Comparison of ENCODE assay signal across 14 cellular contexts in the genomic region with DNA sequence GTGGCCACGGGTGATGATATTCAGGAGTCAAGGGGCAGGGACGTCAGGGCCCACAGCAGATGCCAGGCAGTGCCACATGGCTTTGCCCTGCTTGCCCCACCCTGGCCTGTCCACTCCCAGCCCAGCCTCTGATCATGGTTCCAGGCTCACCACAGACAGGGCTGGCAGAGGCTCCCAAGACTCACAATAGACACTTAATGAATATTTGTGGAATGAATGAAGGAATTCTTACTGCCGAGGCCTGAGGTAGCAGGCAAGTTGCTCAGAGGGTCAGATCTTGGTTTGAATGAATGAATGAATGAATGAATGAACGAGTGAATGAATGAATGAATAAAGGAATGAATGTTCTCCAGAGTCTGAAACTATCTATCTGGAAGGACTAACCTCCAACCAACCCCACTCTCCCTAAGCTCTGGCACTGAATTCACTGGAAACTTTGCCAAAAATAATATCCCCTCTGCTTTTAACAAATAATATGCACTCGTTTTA.
DNase-seq lines count a peak whose midpoint lies in the region; ATAC-seq and TF ChIP-seq lines count a peak whose summit lies in the region.
"Had no signal": no experiment of that assay in that cellular context is flagged by ENCODE, and none has a peak within 500 bp of the region (broad histone marks: within the 10 kb centered on the region; RNA-seq: fewer than 3 reads in every experiment).

No MANE protein-coding gene starts in this region.

- H3K9me3 ChIP-seq in esophagus squamous epithelium (no peaks in the 10 kb centered on the region), neural progenitor cell (ENCODE audit: low read depth) (no peaks in the 10 kb centered on the region)
- H3K9me3 ChIP-seq: tibial artery had no signal

- peaks cover 49 to 82% (median 54%) of the 10 kb centered on the region in 3 donors for H3K4me1 ChIP-seq in esophagus squamous epithelium
- peaks cover 43% of the 10 kb centered on the region for H3K4me1 ChIP-seq in neural progenitor cell

- peak overlapping the region; percentile 78 for H3K4me2 ChIP-seq in neural progenitor cell

- no peak overlapping the region for H3K4me3 ChIP-seq in esophagus squamous epithelium
- H3K4me3 ChIP-seq in neural progenitor cell = no peak overlapping the region
- H3K4me3 ChIP-seq: tibial artery had no signal

- H3K27me3 ChIP-seq in esophagus squamous epithelium (no peaks in the 10 kb centered on the region), neural progenitor cell (peaks cover 6% of the 10 kb centered on the region)
- H3K27me3 ChIP-seq: tibial artery had no signal

- H3K4me3 Mint-ChIP-seq in activated T-helper 17 cell treated with anti-CD3 and anti-CD28 coated beads, Interleukin-2, amount 50 U/mL, for 72 hours = no peak overlapping the region
- H3K4me3 Mint-ChIP-seq in neural progenitor cell = no peak overlapping the region
- H3K4me3 Mint-ChIP-seq: activated naive CD8-positive, alpha-beta T cell; memory B cell had no signal

- H2AFZ ChIP-seq in neural progenitor cell (replicated peaks) = no peak overlapping the region

- H4K20me1 ChIP-seq in neural progenitor cell (ENCODE audit: low read depth) = peaks cover 94% of the 10 kb centered on the region

- intact Hi-C loops in esophagus squamous epithelium (cut with DNase I) = no loop called here
- intact Hi-C loops in sciatic nerve (cut with DNase I) = no loop called here

- no peak overlapping the region for H3K9ac ChIP-seq in neural progenitor cell

- no peaks in the 10 kb centered on the region for H3K36me3 Mint-ChIP-seq in activated T-helper 17 cell treated with anti-CD3 and anti-CD28 coated beads, Interleukin-2, amount 50 U/mL, for 72 hours (ENCODE audit: low read depth)
- H3K36me3 Mint-ChIP-seq in neural progenitor cell = peaks cover 3% of the 10 kb centered on the region
- H3K36me3 Mint-ChIP-seq: activated naive CD8-positive, alpha-beta T cell; memory B cell had no signal

- H3K27ac ChIP-seq in esophagus squamous epithelium = peak overlapping the region; percentile 85 to 92 (median 88)
- no peak overlapping the region for H3K27ac ChIP-seq in neural progenitor cell
- H3K27ac ChIP-seq: tibial artery had no signal

- TF ChIP-seq CTCF in esophagus squamous epithelium (IDR thresholded peaks at IDR 0.05) = no peak
- TF ChIP-seq CTCF in neural progenitor cell (IDR thresholded peaks at IDR 0.05) = no peak

- H3K27me3 Mint-ChIP-seq in activated T-helper 17 cell treated with anti-CD3 and anti-CD28 coated beads, Interleukin-2, amount 50 U/mL, for 72 hours = no peaks in the 10 kb centered on the region
- peaks cover 6% of the 10 kb centered on the region for H3K27me3 Mint-ChIP-seq in neural progenitor cell (ENCODE audit: insufficient read depth, low read depth)
- H3K27me3 Mint-ChIP-seq: activated naive CD8-positive, alpha-beta T cell; memory B cell had no signal

- peaks cover 4% of the 10 kb centered on the region for H3K4me1 Mint-ChIP-seq in activated T-helper 17 cell treated with anti-CD3 and anti-CD28 coated beads, Interleukin-2, amount 50 U/mL, for 72 hours
- peaks cover 57% of the 10 kb centered on the region for H3K4me1 Mint-ChIP-seq in neural progenitor cell
- H3K4me1 Mint-ChIP-seq: memory B cell had no signal

- no peak for TF ChIP-seq POLR2A in esophagus squamous epithelium (IDR thresholded peaks at IDR 0.05)

- peaks cover 0 to 6% (median 0%) of the 10 kb centered on the region in 3 donors for H3K36me3 ChIP-seq in esophagus squamous epithelium
- no peaks in the 10 kb centered on the region for H3K36me3 ChIP-seq in neural progenitor cell
- H3K36me3 ChIP-seq: tibial artery had no signal

- peak overlapping the region; percentile 28 for H3K27ac Mint-ChIP-seq in activated T-helper 17 cell treated with anti-CD3 and anti-CD28 coated beads, Interleukin-2, amount 50 U/mL, for 72 hours
- peak overlapping the region; percentile 97 for H3K27ac Mint-ChIP-seq in neural progenitor cell
- H3K27ac Mint-ChIP-seq: activated naive CD8-positive, alpha-beta T cell; memory B cell had no signal

- peaks cover 11% of the 10 kb centered on the region for H3K79me2 ChIP-seq in neural progenitor cell (ENCODE audit: low read depth)

- no peak for ATAC-seq in activated T-helper 17 cell treated with anti-CD3 and anti-CD28 coated beads, Interleukin-2, amount 50 U/mL, for 72 hours (replicated peaks)
- no peak for ATAC-seq in sciatic nerve

- peaks cover 32% of the 10 kb centered on the region for H3F3A ChIP-seq in neural progenitor cell (ENCODE audit: low read depth)

- DNase-seq in AG08395 (ENCODE audit: low spot score) (peak; percentile 60), esophagus squamous epithelium (lab: John Stamatoyannopoulos, UW) (no peak), neural progenitor cell (ENCODE audit: low spot score) (no peak), sciatic nerve (ENCODE audit: low spot score) (no peak), NCI-H2227 (lab: John Stamatoyannopoulos, UW; ENCODE audit: unreplicated experiment) (no peak), NCI-H345 (lab: John Stamatoyannopoulos, UW) (no peak), NCI-H2196 (lab: John Stamatoyannopoulos, UW; ENCODE audit: unreplicated experiment) (no peak)
- DNase-seq: NCI-H1436 treated with DMSO at 0.1 percent for 48 hours, NCI-H748 treated with DMSO at 0.1 percent for 48 hours, SHP77, tibial artery had no signal

- WGBS in esophagus squamous epithelium, 2 donors = 31 to 47% methylated on average over 3 to 5 of the region's 5 CpGs

- H3K9me3 Mint-ChIP-seq in activated T-helper 17 cell treated with anti-CD3 and anti-CD28 coated beads, Interleukin-2, amount 50 U/mL, for 72 hours = no peaks in the 10 kb centered on the region
- no peaks in the 10 kb centered on the region for H3K9me3 Mint-ChIP-seq in neural progenitor cell
- H3K9me3 Mint-ChIP-seq: memory B cell had no signal
